ENCODE assay signal across 10 cellular contexts in genomic region chr6:27811383-27811782, GRCh38.
DNase-seq lines count a peak whose midpoint lies in the region; TF ChIP-seq lines count a peak whose summit lies in the region.
"Had no signal": no experiment of that assay in that cellular context is flagged by ENCODE, and none has a peak within 500 bp of the region (broad histone marks: within the 10 kb centered on the region; RNA-seq: fewer than 3 reads in every experiment).

No MANE protein-coding gene starts in this region.

- peaks cover 61% of the 10 kb centered on the region for H3K4me1 Mint-ChIP-seq in activated CD4-positive, alpha-beta memory T cell treated with anti-CD3 and anti-CD28 coated beads for 36 hours (ENCODE audit: low read depth)

- H2AFZ ChIP-seq in ACC112 (ENCODE audit: low read length, unreplicated experiment) = no peak overlapping the region

- H3K9ac ChIP-seq in iPS-18a (ENCODE audit: low read length) = peak overlapping the region; percentile 93

- peak overlapping the region; percentile 96 for H3K27ac Mint-ChIP-seq in activated CD4-positive, alpha-beta memory T cell treated with anti-CD3 and anti-CD28 coated beads for 36 hours

- DNase-seq in HL-60 (ENCODE audit: low read depth in 1 of 2, low spot score in 1 of 2) (no peak), NCI-H1105 (lab: John Stamatoyannopoulos, UW) (no peak), NCI-H748 (lab: John Stamatoyannopoulos, UW; ENCODE audit: unreplicated experiment) (no peak), HuH-7.5 (ENCODE audit: low spot score) (no peak), COLO668 (lab: John Stamatoyannopoulos, UW; ENCODE audit: unreplicated experiment) (no peak)
- no peak for DNase-seq in activated CD4-positive, alpha-beta memory T cell treated with anti-CD3 and anti-CD28 coated beads for 36 hours
- DNase-seq: amniotic stem cell; NK-92 treated with Interleukin-12 subunit alpha and Interleukin-12 subunit beta, amount 100 ng/mL, for 24 hours had no signal

- H3K4me1 ChIP-seq in ACC112 (ENCODE audit: control insufficient read depth, insufficient read depth, low read length, unreplicated experiment) (peaks cover 11% of the 10 kb centered on the region), iPS-18a (ENCODE audit: control insufficient read depth, low read depth, low read length) (peaks cover 26% of the 10 kb centered on the region)

- H3K9me3 Mint-ChIP-seq in activated CD4-positive, alpha-beta memory T cell treated with anti-CD3 and anti-CD28 coated beads for 36 hours = no peaks in the 10 kb centered on the region

- peak overlapping the region; percentile 85 for H3K4me3 Mint-ChIP-seq in activated CD4-positive, alpha-beta memory T cell treated with anti-CD3 and anti-CD28 coated beads for 36 hours

- peak overlapping the region; percentile 90 for H3K27ac ChIP-seq in ACC112 (ENCODE audit: low read depth, low read length)
- peak overlapping the region; percentile 97 for H3K27ac ChIP-seq in HL-60 (replicated peaks)
- H3K27ac ChIP-seq in iPS-18a (ENCODE audit: low read length) = peak overlapping the region; percentile 86

- H3K27me3 ChIP-seq in ACC112 (ENCODE audit: insufficient read depth, low read length) = no peaks in the 10 kb centered on the region
- H3K27me3 ChIP-seq in HL-60 (ENCODE audit: insufficient read depth, poor library complexity, severe bottlenecking) = no peaks in the 10 kb centered on the region
- H3K27me3 ChIP-seq in iPS-18a (ENCODE audit: control insufficient read depth, insufficient read depth, low read length) = no peaks in the 10 kb centered on the region

- peaks cover 27% of the 10 kb centered on the region for H3K36me3 Mint-ChIP-seq in activated CD4-positive, alpha-beta memory T cell treated with anti-CD3 and anti-CD28 coated beads for 36 hours

- H3K79me2 ChIP-seq in ACC112 (ENCODE audit: control insufficient read depth, insufficient read depth, low read length, unreplicated experiment) = peaks cover 13% of the 10 kb centered on the region

- POLR2A ChIA-PET in activated CD4-positive, alpha-beta memory T cell treated with anti-CD3 and anti-CD28 coated beads for 36 hours (lab: Charles Lee) = interaction anchor here (0.6 to 9.4 kb wide), 10 partner anchors 11 to 1560 kb away, joined by 3 to 224 read pairs (median 54); a partner anchor contains a TSS

- TF ChIP-seq CTCF in HL-60 (IDR thresholded peaks at IDR 0.05; ENCODE audit: insufficient read depth, low read length) = no peak

- H3K4me3 ChIP-seq in ACC112 (ENCODE audit: low read depth, low read length) (peak overlapping the region; percentile 89), HL-60 (replicated peaks; ENCODE audit: insufficient read depth, low read length) (peak overlapping the region; percentile 40; the same call in 1 of the 2 replicates), iPS-18a (ENCODE audit: low read length) (peak overlapping the region; percentile 82)

- intact Hi-C loops in activated CD4-positive, alpha-beta memory T cell treated with anti-CD3 and anti-CD28 coated beads for 36 hours (cut with micrococcal nuclease) = loop anchor here (2.0 to 10.0 kb wide), 5 partner anchors 334 to 1779 kb away; a partner anchor contains a TSS

- CTCF ChIA-PET in activated CD4-positive, alpha-beta memory T cell treated with anti-CD3 and anti-CD28 coated beads for 36 hours (lab: Charles Lee) = interaction anchor here (1.2 to 6.2 kb wide), 3 partner anchors 15 to 84 kb away, joined by 4 to 71 read pairs (median 12); a partner anchor contains a TSS

- H3K9me3 ChIP-seq in iPS-18a (ENCODE audit: control insufficient read depth, low read depth, low read length) = no peaks in the 10 kb centered on the region

- no peaks in the 10 kb centered on the region for H3K36me3 ChIP-seq in ACC112 (ENCODE audit: insufficient read depth, low read length)
- H3K36me3 ChIP-seq in iPS-18a (ENCODE audit: control insufficient read depth, low read depth, low read length) = no peaks in the 10 kb centered on the region

- H3K27me3 Mint-ChIP-seq in activated CD4-positive, alpha-beta memory T cell treated with anti-CD3 and anti-CD28 coated beads for 36 hours = peaks cover 4% of the 10 kb centered on the region
